ENCODE assay signal across 8 cellular contexts in genomic region chr13:48783181-48783630, GRCh38.
DNase-seq lines count a peak whose midpoint lies in the region; ATAC-seq and TF ChIP-seq lines count a peak whose summit lies in the region.

No MANE protein-coding gene starts in this region.

- H3K4me3 Mint-ChIP-seq in natural killer cell: no peak overlapping the region

- intact Hi-C loops in natural killer cell (cut with micrococcal nuclease): no loop called here

- H3K27ac Mint-ChIP-seq in natural killer cell: no peak overlapping the region

- peaks cover 10 to 15% of the 10 kb centered on the region in 2 donors for H3K27me3 Mint-ChIP-seq in natural killer cell (ENCODE audit: low read depth in 2 of 2)

- DNase-seq in COR-L47 (lab: John Stamatoyannopoulos, UW) (peak; percentile 21), NCI-H2171 treated with DMSO at 0.1 percent for 48 hours (lab: John Stamatoyannopoulos, UW) (peak; percentile 35), dermis blood vessel endothelial cell (peak; percentile 57), natural killer cell (no peak), NCI-H187 treated with DMSO at 0.1 percent for 48 hours (lab: John Stamatoyannopoulos, UW) (no peak), GM20000 (ENCODE audit: low spot score) (no peak)

- peaks cover 5 to 10% of the 10 kb centered on the region in 2 donors for H3K9me3 Mint-ChIP-seq in natural killer cell

- TF ChIP-seq CTCF in natural killer cell (IDR thresholded peaks at IDR 0.05): no peak
- TF ChIP-seq CTCF in GM20000 (IDR thresholded peaks at IDR 0.05; ENCODE audit: extremely low read depth, missing control alignments): no peak

- H3K36me3 Mint-ChIP-seq in natural killer cell: no peaks in the 10 kb centered on the region

- ATAC-seq in natural killer cell (peak in 2 of 3 donors; percentile 43 to 83), GM18867 (IDR thresholded peaks at IDR 0.05; ENCODE audit: unreplicated experiment) (no peak), HG03521 (IDR thresholded peaks at IDR 0.05; ENCODE audit: unreplicated experiment) (no peak)

- H3K4me1 Mint-ChIP-seq in natural killer cell: no peaks in the 10 kb centered on the region

Comparison
In these comparisons a context has a peak if more than half of its experiments do, and no peak if none do; other contexts are left out.
1. DNase-seq: peak in COR-L47 (single experiment), NCI-H2171 treated with DMSO at 0.1 percent for 48 hours (single experiment) and dermis blood vessel endothelial cell (single experiment); none in natural killer cell (single experiment), NCI-H187 treated with DMSO at 0.1 percent for 48 hours (single experiment) and GM20000 (single experiment).
2. ATAC-seq: peak in natural killer cell (2 of 3); none in GM18867 (single experiment) and HG03521 (single experiment).